Comparison of ENCODE assay signal across 8 cellular contexts in the genomic region with DNA sequence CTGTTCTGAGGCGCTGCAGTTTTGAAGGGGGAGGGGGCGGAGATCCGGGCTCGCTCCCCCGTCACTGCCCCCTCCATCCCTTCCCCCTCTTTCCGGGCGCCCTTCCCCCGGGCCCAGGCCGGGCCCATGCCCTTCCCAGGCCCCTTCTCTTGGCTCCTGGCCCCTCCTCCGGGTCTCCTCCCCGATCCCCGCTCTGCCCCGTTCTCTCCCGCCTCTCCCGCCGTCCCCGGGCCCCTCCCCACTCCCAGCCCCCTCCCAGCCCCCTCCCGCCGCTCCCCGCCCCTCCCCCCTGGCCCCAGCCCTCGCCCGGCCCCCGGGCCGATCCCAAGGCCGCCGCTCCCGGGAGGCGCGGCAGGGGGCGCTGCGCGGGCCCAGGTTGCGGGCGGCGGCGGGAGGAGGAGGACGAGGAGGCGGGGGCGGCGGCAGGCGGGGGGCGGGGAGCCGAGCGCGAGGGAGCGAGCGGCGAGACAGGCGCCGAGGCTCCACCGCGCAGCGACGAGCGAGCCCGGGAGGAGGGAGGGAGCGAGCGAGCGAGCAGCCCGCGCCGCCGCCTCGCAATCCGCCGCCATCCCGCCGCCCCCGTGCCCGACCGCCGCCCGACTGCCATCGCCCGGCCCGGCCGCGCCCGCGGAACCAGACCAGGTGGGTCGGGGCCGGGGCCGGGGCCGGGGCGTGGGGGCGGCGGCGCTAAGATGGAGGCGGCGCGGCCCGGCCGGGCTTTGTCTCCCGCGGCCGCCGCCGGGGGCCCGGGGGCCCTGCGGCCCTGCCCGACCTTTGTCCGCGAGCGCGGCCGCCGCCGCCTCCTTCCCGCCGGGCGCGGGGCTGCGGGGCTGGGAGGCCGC. TPM values are rescaled to one million over a fixed set of nuclear protein-coding genes. Genes with fewer than 3 reads are reported as not detected.
A peak's percentile ranks its signal among the peaks of the same experiment; 100 is the strongest.
DNase-seq lines count a peak whose midpoint lies in the region; ATAC-seq, FAIRE-seq and TF ChIP-seq lines count a peak whose summit lies in the region.

Gene PRRC2B, plus strand, starts transcription at position 465 of the 842 bp plus-strand sequence. CDS start 36,059 bp downstream, outside the sequence.

- peak; percentile 43 for ATAC-seq in GM19395 (IDR thresholded peaks at IDR 0.05; ENCODE audit: unreplicated experiment)
- peak; percentile 57 to 61 for ATAC-seq in activated T-cell treated with anti-CD3 and anti-CD28 coated beads, Interleukin-2, amount 50 U/mL, for 72 hours (replicated peaks in 1 of 2)

- peaks cover 44% of the 10 kb centered on the region for H3K79me2 ChIP-seq in PC-9 (ENCODE audit: low read depth)

- H3K27ac Mint-ChIP-seq in activated T-cell treated with anti-CD3 and anti-CD28 coated beads, Interleukin-2, amount 50 U/mL, for 72 hours: peak within 1 kb of the TSS; percentile 94

- H3K27me3 Mint-ChIP-seq in activated T-cell treated with anti-CD3 and anti-CD28 coated beads, Interleukin-2, amount 50 U/mL, for 72 hours (ENCODE audit: low read depth): no peaks in the 10 kb centered on the region

- H4K20me1 ChIP-seq in PC-9 (ENCODE audit: insufficient read depth): peaks cover 40% of the 10 kb centered on the region

- intact Hi-C loops in PC-9 (cut with micrococcal nuclease; ENCODE audit: unreplicated experiment) (loop anchor here (1.0 kb wide), 1 partner anchor 21 kb away; no protein-coding TSS in a partner anchor), esophagus squamous epithelium (cut with DNase I) (no loop called here)

- H3K27me3 ChIP-seq in PC-9 (ENCODE audit: insufficient read depth, low read depth): no peaks in the 10 kb centered on the region
- no peaks in the 10 kb centered on the region for H3K27me3 ChIP-seq in esophagus squamous epithelium
- no peaks in the 10 kb centered on the region for H3K27me3 ChIP-seq in muscle layer of duodenum (ENCODE audit: low read depth, low read length)

- peak within 1 kb of the TSS; percentile 84 for H2AFZ ChIP-seq in PC-9

- POLR2A ChIA-PET in PC-9 (lab: Charles Lee; ENCODE audit: unreplicated experiment): no interaction called here

- BruUV-seq in PC-9 (replicated peaks; lab: Mats Ljungman, UMichigan): no TSS peak

- H3K4me3 ChIP-seq in PC-9 (peak within 1 kb of the TSS; percentile 97), esophagus squamous epithelium (peak within 1 kb of the TSS; percentile 61 to 96 (median 92)), muscle layer of duodenum (ENCODE audit: low read depth in 1 of 2, low read length in 2 of 2) (peak within 1 kb of the TSS; percentile 69 to 71)

- H3K4me1 ChIP-seq in PC-9 (replicated peaks; ENCODE audit: insufficient read depth): peaks cover 50% of the 10 kb centered on the region
- peaks cover 34 to 51% (median 43%) of the 10 kb centered on the region in 3 donors for H3K4me1 ChIP-seq in esophagus squamous epithelium
- H3K4me1 ChIP-seq in muscle layer of duodenum (ENCODE audit: control insufficient read depth in 1 of 2, insufficient read depth in 2 of 2, low read length in 2 of 2): peaks cover 26 to 37% of the 10 kb centered on the region in 2 donors

- no peaks in the 10 kb centered on the region for H3K36me3 ChIP-seq in PC-9 (ENCODE audit: low read depth)
- H3K36me3 ChIP-seq in esophagus squamous epithelium: no peaks in the 10 kb centered on the region
- H3K36me3 ChIP-seq in muscle layer of duodenum (ENCODE audit: control insufficient read depth in 1 of 2, insufficient read depth in 2 of 2, low read length in 2 of 2): peaks cover 0 to 5% of the 10 kb centered on the region in 2 donors

- TF ChIP-seq POLR2A in esophagus squamous epithelium (IDR thresholded peaks at IDR 0.05): peak in 2 of 4 donors; percentile 57 to 63

- H3K27ac ChIP-seq in C4-2B (peak within 1 kb of the TSS; percentile 93), PC-9 (peak within 1 kb of the TSS; percentile 73), esophagus squamous epithelium (peak within 1 kb of the TSS; percentile 91 to 100 (median 100)), muscle layer of duodenum (ENCODE audit: low read length) (peak within 1 kb of the TSS; percentile 94)

- CTCF ChIA-PET in PC-9 (lab: Charles Lee): no interaction called here

- WGBS in esophagus squamous epithelium, 2 donors: 0 to 3% methylated on average over 7 to 11 of the region's 114 CpGs

- peak within 1 kb of the TSS; percentile 97 for H3K4me2 ChIP-seq in PC-9

- peak within 1 kb of the TSS; percentile 87 to 95 for H3K4me3 Mint-ChIP-seq in activated T-cell treated with anti-CD3 and anti-CD28 coated beads, Interleukin-2, amount 50 U/mL, for 72 hours

- peaks cover 45% of the 10 kb centered on the region for H3F3A ChIP-seq in PC-9 (ENCODE audit: insufficient read depth, low read depth)

- H3K9me2 ChIP-seq in PC-9 (ENCODE audit: insufficient read depth): no peaks in the 10 kb centered on the region

- no peak for FAIRE-seq in HTR-8/SVneo (lab: Jason Lieb, UNC)

- peaks cover 0 to 4% of the 10 kb centered on the region in 2 donors for H3K36me3 Mint-ChIP-seq in activated T-cell treated with anti-CD3 and anti-CD28 coated beads, Interleukin-2, amount 50 U/mL, for 72 hours (ENCODE audit: insufficient read depth in 2 of 2)

- H3K4me1 Mint-ChIP-seq in activated T-cell treated with anti-CD3 and anti-CD28 coated beads, Interleukin-2, amount 50 U/mL, for 72 hours (ENCODE audit: low read depth): peaks cover 45% of the 10 kb centered on the region

- H3K9me3 ChIP-seq in PC-9 (ENCODE audit: insufficient read depth, low read depth) (no peaks in the 10 kb centered on the region), esophagus squamous epithelium (no peaks in the 10 kb centered on the region), muscle layer of duodenum (ENCODE audit: control insufficient read depth in 1 of 2, low read length in 2 of 2) (no peaks in the 10 kb centered on the region)

- DNase-seq in HTR-8/SVneo (ENCODE audit: insufficient read length, low spot score) (peak; percentile 76), PC-9 (peak; percentile 49 to 91), esophagus squamous epithelium (lab: John Stamatoyannopoulos, UW) (no peak)
- peak; percentile 86 to 92 for DNase-seq in activated T-cell treated with anti-CD3 and anti-CD28 coated beads, Interleukin-2, amount 50 U/mL, for 72 hours
- peak; percentile 64 to 85 for DNase-seq in stimulated activated CD8-positive, alpha-beta memory T cell treated with anti-CD3 and anti-CD28 coated beads, Interleukin-7, amount 100 ng/mL, for 4 hours (ENCODE audit: low read depth in 2 of 2)

- no peaks in the 10 kb centered on the region for H3K9me3 Mint-ChIP-seq in activated T-cell treated with anti-CD3 and anti-CD28 coated beads, Interleukin-2, amount 50 U/mL, for 72 hours

- TF ChIP-seq CTCF in C4-2B (conservative IDR thresholded peaks at IDR 0.05) (peak; percentile 95), PC-9 (conservative IDR thresholded peaks at IDR 0.05) (0 out of 2 replicates have a peak, but pooled peaks have one; percentile 20), esophagus squamous epithelium (IDR thresholded peaks at IDR 0.05) (peak in 5 of 6 experiments; percentile 31 to 63 (median 39))

RNA-seq across cellular contexts. Expression of gene PRRC2B, which starts in this region (rescaled TPM):
- total RNA-seq in PC-9 (2021) (307 and 361 TPM in 2 replicates), esophagus squamous epithelium (10 to 100 TPM; 46.6 to 73.8 (median 62.9) TPM)
- 100 to 1,000 TPM; 179 to 214 TPM for total RNA-seq in activated T-cell treated with anti-CD3 and anti-CD28 coated beads, Interleukin-2, amount 50 U/mL, for 72 hours

Comparison
In these comparisons a context has a peak if more than half of its experiments do, and no peak if none do; other contexts are left out.
1. CTCF ChIP-seq: peak in every context shown above with its lines; median percentile 95 in C4-2B; 39 in esophagus squamous epithelium; 20 in PC-9.